10 cellular contexts compared by ENCODE assay signal in genomic region chr17:66580178-66580577, GRCh38.
DNase-seq lines count a peak whose midpoint lies in the region; ATAC-seq and TF ChIP-seq lines count a peak whose summit lies in the region.
"Had no signal": no experiment of that assay in that cellular context is flagged by ENCODE, and none has a peak within 500 bp of the region (broad histone marks: within the 10 kb centered on the region; RNA-seq: fewer than 3 reads in every experiment).

No MANE protein-coding gene starts in this region.

- WGBS in body of pancreas, 2 donors = 70 to 76% methylated on average over 5 of the region's 5 CpGs
- WGBS in hepatocyte (ENCODE audit: low lambda C conversion rate, missing lambda C conversion rate) = 52% methylated on average over 5 of the region's 5 CpGs
- WGBS in smooth muscle cell (ENCODE audit: low lambda C conversion rate) = 49% methylated on average over 5 of the region's 5 CpGs

- no peaks in the 10 kb centered on the region for H3K27me3 Mint-ChIP-seq in activated naive CD8-positive, alpha-beta T cell treated with anti-CD3 and anti-CD28 coated beads for 36 hours
- H3K27me3 Mint-ChIP-seq: type B pancreatic cell had no signal

- H3K36me3 ChIP-seq in body of pancreas (replicated peaks in 1 of 2; ENCODE audit: insufficient read depth in 1 of 2, low read depth in 2 of 2) = no peaks in the 10 kb centered on the region
- no peaks in the 10 kb centered on the region for H3K36me3 ChIP-seq in hepatocyte (replicated peaks; ENCODE audit: insufficient read depth, low read depth)
- peaks cover 2% of the 10 kb centered on the region for H3K36me3 ChIP-seq in rectal smooth muscle tissue (ENCODE audit: control insufficient read depth, insufficient read depth, low read length)
- H3K36me3 ChIP-seq in smooth muscle cell (ENCODE audit: low read depth) = no peaks in the 10 kb centered on the region

- H3K79me2 ChIP-seq in hepatocyte (peaks cover 5% of the 10 kb centered on the region), smooth muscle cell (ENCODE audit: low read depth) (no peaks in the 10 kb centered on the region)

- peaks cover 4% of the 10 kb centered on the region for H3F3A ChIP-seq in smooth muscle cell (ENCODE audit: low read depth)

- no peaks in the 10 kb centered on the region for H3K9me3 ChIP-seq in body of pancreas
- H3K9me3 ChIP-seq in hepatocyte (ENCODE audit: low read depth) = no peaks in the 10 kb centered on the region
- no peaks in the 10 kb centered on the region for H3K9me3 ChIP-seq in smooth muscle cell (replicated peaks; ENCODE audit: low read depth)

- no peak overlapping the region for H3K4me3 ChIP-seq in body of pancreas
- H3K4me3 ChIP-seq in hepatocyte = no peak overlapping the region
- no peak overlapping the region for H3K4me3 ChIP-seq in rectal smooth muscle tissue (ENCODE audit: low read length)
- no peak overlapping the region for H3K4me3 ChIP-seq in smooth muscle cell

- peaks cover 12% of the 10 kb centered on the region for H3K4me1 Mint-ChIP-seq in activated naive CD8-positive, alpha-beta T cell treated with anti-CD3 and anti-CD28 coated beads for 36 hours

- peak overlapping the region in 2 of 4 donors; percentile 12 to 42 for H3K27ac ChIP-seq in body of pancreas
- peak overlapping the region; percentile 58 for H3K27ac ChIP-seq in hepatocyte
- peak overlapping the region; percentile 34 for H3K27ac ChIP-seq in rectal smooth muscle tissue (ENCODE audit: low read depth, low read length)
- H3K27ac ChIP-seq in smooth muscle cell (ENCODE audit: low read depth) = no peak overlapping the region

- H3K4me1 ChIP-seq in body of pancreas = peaks cover 22% of the 10 kb centered on the region
- peaks cover 14% of the 10 kb centered on the region for H3K4me1 ChIP-seq in hepatocyte (ENCODE audit: insufficient read depth)
- peaks cover 7% of the 10 kb centered on the region for H3K4me1 ChIP-seq in rectal smooth muscle tissue (ENCODE audit: control insufficient read depth, insufficient read depth, low read length)
- no peaks in the 10 kb centered on the region for H3K4me1 ChIP-seq in smooth muscle cell (ENCODE audit: low read depth)

- DNase-seq in ELR (ENCODE audit: low read depth) (peak; percentile 56), body of pancreas (peak; percentile 17 to 34 (median 26)), hepatocyte (ENCODE audit: low spot score) (peak; percentile 39), smooth muscle cell (lab: John Stamatoyannopoulos, UW; ENCODE audit: unreplicated experiment) (no peak), middle frontal gyrus (ENCODE audit: extremely low spot score, low spot score) (no peak), NCI-H146 treated with DMSO at 0.1 percent for 48 hours (lab: John Stamatoyannopoulos, UW; ENCODE audit: unreplicated experiment) (no peak)
- DNase-seq in activated naive CD8-positive, alpha-beta T cell treated with anti-CD3 and anti-CD28 coated beads for 36 hours = no peak
- DNase-seq: NCI-H1092 had no signal

- H3K9me3 Mint-ChIP-seq in activated naive CD8-positive, alpha-beta T cell treated with anti-CD3 and anti-CD28 coated beads for 36 hours = peaks cover 4% of the 10 kb centered on the region

- H3K4me2 ChIP-seq in hepatocyte (no peak overlapping the region), smooth muscle cell (no peak overlapping the region)

- no peak overlapping the region for H3K27ac Mint-ChIP-seq in activated naive CD8-positive, alpha-beta T cell treated with anti-CD3 and anti-CD28 coated beads for 36 hours
- H3K27ac Mint-ChIP-seq: type B pancreatic cell had no signal

- H3K27me3 ChIP-seq in body of pancreas (no peaks in the 10 kb centered on the region), hepatocyte (no peaks in the 10 kb centered on the region), rectal smooth muscle tissue (ENCODE audit: control insufficient read depth, insufficient read depth, low read length) (no peaks in the 10 kb centered on the region), smooth muscle cell (ENCODE audit: low read depth) (no peaks in the 10 kb centered on the region)

- peaks cover 53% of the 10 kb centered on the region for H3K36me3 Mint-ChIP-seq in activated naive CD8-positive, alpha-beta T cell treated with anti-CD3 and anti-CD28 coated beads for 36 hours

- H3K9ac ChIP-seq in rectal smooth muscle tissue (ENCODE audit: low read length) (no peak overlapping the region), smooth muscle cell (ENCODE audit: low read depth) (no peak overlapping the region)

- TF ChIP-seq CTCF in body of pancreas (IDR thresholded peaks at IDR 0.05) = no peak
- TF ChIP-seq CTCF in hepatocyte (IDR thresholded peaks at IDR 0.05; ENCODE audit: poor library complexity) = no peak
- no peak for TF ChIP-seq CTCF in smooth muscle cell (IDR thresholded peaks at IDR 0.05; ENCODE audit: borderline replicate concordance, insufficient read depth, poor library complexity, severe bottlenecking)

- no peak for TF ChIP-seq POLR2A in body of pancreas (IDR thresholded peaks at IDR 0.05)

- intact Hi-C loops in body of pancreas (cut with DNase I) = no loop called here

- H4K20me1 ChIP-seq in hepatocyte (ENCODE audit: insufficient read depth, poor library complexity, severe bottlenecking) = no peaks in the 10 kb centered on the region
- H4K20me1 ChIP-seq in smooth muscle cell (ENCODE audit: low read depth) = no peaks in the 10 kb centered on the region

- no peak overlapping the region for H2AFZ ChIP-seq in hepatocyte
- no peak overlapping the region for H2AFZ ChIP-seq in smooth muscle cell (ENCODE audit: low read depth)

- no peaks in the 10 kb centered on the region for H3K9me2 ChIP-seq in hepatocyte (replicated peaks; ENCODE audit: insufficient read depth)

- H3K4me3 Mint-ChIP-seq in activated naive CD8-positive, alpha-beta T cell treated with anti-CD3 and anti-CD28 coated beads for 36 hours = no peak overlapping the region
- H3K4me3 Mint-ChIP-seq: type B pancreatic cell had no signal

- ATAC-seq in body of pancreas = peak; percentile 57

Comparison
In these comparisons a context has a peak if more than half of its experiments do, and no peak if none do; other contexts are left out.
1. DNase-seq: peak in ELR (single experiment), body of pancreas (4 of 4) and hepatocyte (single experiment); none in smooth muscle cell (single experiment), middle frontal gyrus (single experiment), activated naive CD8-positive, alpha-beta T cell treated with anti-CD3 and anti-CD28 coated beads for 36 hours (single experiment) and NCI-H146 treated with DMSO at 0.1 percent for 48 hours (single experiment).